Comparison of ENCODE assay signal across 11 cellular contexts in the genomic region with DNA sequence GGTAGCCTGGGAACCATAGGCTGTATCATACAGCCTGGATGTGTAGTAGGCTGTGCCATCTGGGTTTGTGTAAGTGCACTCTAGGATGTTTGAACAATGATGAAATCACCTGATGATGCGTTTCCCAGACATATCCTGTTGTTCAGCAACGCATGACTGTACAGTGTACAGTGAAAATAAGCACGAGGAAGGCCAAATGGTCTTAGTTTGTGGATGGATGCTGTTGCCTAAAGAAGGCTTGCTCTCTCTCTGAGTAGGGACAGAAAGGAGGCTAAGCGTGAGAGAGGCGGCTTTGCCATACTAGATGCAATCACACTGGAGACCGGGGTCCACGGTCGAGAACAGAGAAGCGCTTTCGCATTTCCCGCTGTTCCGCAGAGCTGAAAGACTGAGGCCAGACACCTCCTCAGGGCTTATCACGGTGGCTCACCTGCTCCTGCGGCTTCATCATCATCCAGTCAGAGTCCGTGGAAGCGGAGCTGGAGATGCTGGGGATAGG. TPM values are rescaled to one million over a fixed set of nuclear protein-coding genes. Genes with fewer than 3 reads are reported as not detected.
DNase-seq lines count a peak whose midpoint lies in the region; ATAC-seq and TF ChIP-seq lines count a peak whose summit lies in the region.
"Had no signal": no experiment of that assay in that cellular context is flagged by ENCODE, and none has a peak within 500 bp of the region (broad histone marks: within the 10 kb centered on the region; RNA-seq: fewer than 3 reads in every experiment).

No MANE protein-coding gene starts in this region.

- H3K27ac ChIP-seq in heart right ventricle: peak overlapping the region in 1 of 10 donors; percentile 85
- H3K27ac ChIP-seq in left ventricle myocardium inferior (replicated peaks): no peak overlapping the region
- no peak overlapping the region for H3K27ac ChIP-seq in PC-9
- peak overlapping the region; percentile 61 for H3K27ac ChIP-seq in fibroblast of lung (ENCODE audit: insufficient read depth, low read length)
- H3K27ac ChIP-seq: parathyroid adenoma had no signal

- peaks cover 0 to 19% (median 0%) of the 10 kb centered on the region in 9 donors for H3K4me1 ChIP-seq in heart right ventricle
- H3K4me1 ChIP-seq in left ventricle myocardium inferior: no peaks in the 10 kb centered on the region
- H3K4me1 ChIP-seq in PC-9 (replicated peaks; ENCODE audit: insufficient read depth): peaks cover 6% of the 10 kb centered on the region; the same call in 1 of the 2 replicates
- peaks cover 3% of the 10 kb centered on the region for H3K4me1 ChIP-seq in fibroblast of lung (ENCODE audit: control insufficient read depth, extremely low read depth, insufficient read depth, low read length)
- H3K4me1 ChIP-seq: parathyroid adenoma had no signal

- no peak for TF ChIP-seq CTCF in heart right ventricle (IDR thresholded peaks at IDR 0.05)
- no peak for TF ChIP-seq CTCF in left ventricle myocardium inferior (IDR thresholded peaks at IDR 0.05; ENCODE audit: borderline replicate concordance)
- no peak for TF ChIP-seq CTCF in PC-9 (conservative IDR thresholded peaks at IDR 0.05)
- TF ChIP-seq CTCF in fibroblast of lung (conservative IDR thresholded peaks at IDR 0.05 in 1 of 2, IDR thresholded peaks at IDR 0.05 in 1 of 2; ENCODE audit: low read depth in 1 of 2, low read length in 2 of 2): no peak
- TF ChIP-seq CTCF in type B pancreatic cell (conservative IDR thresholded peaks at IDR 0.05): no peak

- H3K4me3 Mint-ChIP-seq in type B pancreatic cell: no peak overlapping the region
- H3K4me3 Mint-ChIP-seq: stimulated activated effector memory CD8-positive, alpha-beta T cell treated with anti-CD3 and anti-CD28 coated beads, Interleukin-12 subunit alpha, Interleukin-12 subunit beta, amount 100 ng/mL, for 72 hours had no signal

- POLR2A ChIA-PET in PC-9 (lab: Charles Lee; ENCODE audit: unreplicated experiment): no interaction called here

- no peaks in the 10 kb centered on the region for H3K27me3 Mint-ChIP-seq in type B pancreatic cell

- no peaks in the 10 kb centered on the region for H3F3A ChIP-seq in PC-9 (ENCODE audit: insufficient read depth, low read depth)

- H3K9me3 Mint-ChIP-seq in type B pancreatic cell: no peaks in the 10 kb centered on the region
- H3K9me3 Mint-ChIP-seq: stimulated activated effector memory CD8-positive, alpha-beta T cell treated with anti-CD3 and anti-CD28 coated beads, Interleukin-12 subunit alpha, Interleukin-12 subunit beta, amount 100 ng/mL, for 72 hours had no signal

- H3K9me2 ChIP-seq in PC-9 (ENCODE audit: insufficient read depth): no peaks in the 10 kb centered on the region

- H3K9me3 ChIP-seq in heart right ventricle: no peaks in the 10 kb centered on the region
- no peaks in the 10 kb centered on the region for H3K9me3 ChIP-seq in left ventricle myocardium inferior (replicated peaks)
- no peaks in the 10 kb centered on the region for H3K9me3 ChIP-seq in PC-9 (ENCODE audit: insufficient read depth, low read depth)
- no peaks in the 10 kb centered on the region for H3K9me3 ChIP-seq in fibroblast of lung (ENCODE audit: control insufficient read depth, insufficient read depth, low read depth, low read length)

- peaks cover 6% of the 10 kb centered on the region for H3K4me1 Mint-ChIP-seq in type B pancreatic cell (ENCODE audit: unreplicated experiment)
- H3K4me1 Mint-ChIP-seq: stimulated activated effector memory CD8-positive, alpha-beta T cell treated with anti-CD3 and anti-CD28 coated beads, Interleukin-12 subunit alpha, Interleukin-12 subunit beta, amount 100 ng/mL, for 72 hours had no signal

- H3K27me3 ChIP-seq in heart right ventricle: no peaks in the 10 kb centered on the region
- peaks cover 5% of the 10 kb centered on the region for H3K27me3 ChIP-seq in left ventricle myocardium inferior (ENCODE audit: low read depth)
- H3K27me3 ChIP-seq in PC-9 (ENCODE audit: insufficient read depth, low read depth): no peaks in the 10 kb centered on the region
- H3K27me3 ChIP-seq in fibroblast of lung (ENCODE audit: control insufficient read depth, insufficient read depth, low read length): no peaks in the 10 kb centered on the region

- DNase-seq in heart right ventricle (peak in 1 of 2 donors; percentile 4), left ventricle myocardium inferior (no peak), PC-9 (peak in 1 of 2 experiments; percentile 70), fibroblast of lung (ENCODE audit: low read depth in 2 of 2) (peak; percentile 87 to 90), type B pancreatic cell (ENCODE audit: extremely low spot score, unreplicated experiment) (no peak), T1000 (lab: John Stamatoyannopoulos, UW) (no peak)
- DNase-seq in stimulated activated naive CD4-positive, alpha-beta T cell (lab: John Stamatoyannopoulos, UW): no peak
- DNase-seq: foreskin melanocyte had no signal

- ATAC-seq in heart right ventricle: peak in 6 of 8 donors; percentile 47 to 81 (median 66)
- no peak for ATAC-seq in GM19455 (IDR thresholded peaks at IDR 0.05; ENCODE audit: unreplicated experiment)
- ATAC-seq: stimulated activated effector memory CD8-positive, alpha-beta T cell treated with anti-CD3 and anti-CD28 coated beads, Interleukin-12 subunit alpha, Interleukin-12 subunit beta, amount 100 ng/mL, for 72 hours had no signal

- no peak overlapping the region for H3K4me3 ChIP-seq in heart right ventricle
- no peak overlapping the region for H3K4me3 ChIP-seq in left ventricle myocardium inferior
- no peak overlapping the region for H3K4me3 ChIP-seq in PC-9
- no peak overlapping the region for H3K4me3 ChIP-seq in fibroblast of lung (replicated peaks in 1 of 4; ENCODE audit: control extremely low read depth in 1 of 4, insufficient read depth in 1 of 4, low read depth in 3 of 4, low read length in 4 of 4)

- H4K20me1 ChIP-seq in PC-9 (ENCODE audit: insufficient read depth) (no peaks in the 10 kb centered on the region), fibroblast of lung (ENCODE audit: control insufficient read depth, extremely low read depth, insufficient read depth, low read length) (no peaks in the 10 kb centered on the region)

- no peaks in the 10 kb centered on the region for H3K79me2 ChIP-seq in PC-9 (ENCODE audit: low read depth)
- no peaks in the 10 kb centered on the region for H3K79me2 ChIP-seq in fibroblast of lung (ENCODE audit: control insufficient read depth, insufficient read depth, low read length)
- H3K79me2 ChIP-seq: parathyroid adenoma had no signal

- H3K36me3 ChIP-seq in heart right ventricle (no peaks in the 10 kb centered on the region), left ventricle myocardium inferior (no peaks in the 10 kb centered on the region), PC-9 (ENCODE audit: low read depth) (no peaks in the 10 kb centered on the region), fibroblast of lung (ENCODE audit: control insufficient read depth, insufficient read depth, low read length) (no peaks in the 10 kb centered on the region)

- H2AFZ ChIP-seq in PC-9 (peak overlapping the region; percentile 23; the same call in 1 of the 2 replicates), fibroblast of lung (ENCODE audit: low read length) (peak overlapping the region; percentile 19)
- H2AFZ ChIP-seq: parathyroid adenoma had no signal

- 72 to 83% methylated on average over 16 of the region's 16 CpGs for WGBS in heart right ventricle, 2 donors

- intact Hi-C loops in heart right ventricle (cut with DNase I) (no loop called here), left ventricle myocardium inferior (cut with micrococcal nuclease) (no loop called here), PC-9 (cut with micrococcal nuclease; ENCODE audit: unreplicated experiment) (no loop called here)

- peak overlapping the region; percentile 70 for H3K27ac Mint-ChIP-seq in type B pancreatic cell
- H3K27ac Mint-ChIP-seq: stimulated activated effector memory CD8-positive, alpha-beta T cell treated with anti-CD3 and anti-CD28 coated beads, Interleukin-12 subunit alpha, Interleukin-12 subunit beta, amount 100 ng/mL, for 72 hours had no signal

- no peaks in the 10 kb centered on the region for H3K36me3 Mint-ChIP-seq in type B pancreatic cell
- H3K36me3 Mint-ChIP-seq: stimulated activated effector memory CD8-positive, alpha-beta T cell treated with anti-CD3 and anti-CD28 coated beads, Interleukin-12 subunit alpha, Interleukin-12 subunit beta, amount 100 ng/mL, for 72 hours had no signal

- H3K9ac ChIP-seq in fibroblast of lung (ENCODE audit: insufficient read depth, low read length): no peak overlapping the region
- H3K9ac ChIP-seq: parathyroid adenoma had no signal

- CTCF ChIA-PET in PC-9 (lab: Charles Lee): no interaction called here

- BruUV-seq in PC-9 (replicated peaks; lab: Mats Ljungman, UMichigan): no TSS peak

- no peak overlapping the region for H3K4me2 ChIP-seq in PC-9
- H3K4me2 ChIP-seq in fibroblast of lung (ENCODE audit: extremely low read depth, insufficient read depth, low read length): no peak overlapping the region

RNA-seq across cellular contexts. Expression of a gene that starts 27.6 kb away (rescaled TPM):
- 100 to 1,000 TPM; 265 to 414 (median 309) TPM for total RNA-seq in heart right ventricle
- 100 to 1,000 TPM; 115 to 142 TPM for polyA plus RNA-seq in heart right ventricle
- total RNA-seq in left ventricle myocardium inferior: 325 TPM
- total RNA-seq in PC-9 (2021): 306 and 350 TPM in 2 replicates
- 415 and 508 TPM in 2 replicates for total RNA-seq in fibroblast of lung
- polyA plus RNA-seq in fibroblast of lung: 409 and 559 TPM in 2 replicates
- 322 and 428 TPM in 2 replicates for polyA plus RNA-seq in fibroblast of lung (2012)
- polyA minus RNA-seq in fibroblast of lung (ENCODE audit: low replicate concordance): 119 and 178 TPM in 2 replicates
- 207 and 254 TPM in 2 replicates for total RNA-seq in type B pancreatic cell (ENCODE audit: low replicate concordance)

RNA-seq across cellular contexts. Expression of a gene that starts 39.5 kb away (rescaled TPM):
- total RNA-seq in heart right ventricle (1 to 10 TPM; 2.9 to 5.4 (median 3.7) TPM), left ventricle myocardium inferior (5.4 TPM), PC-9 (2021) (10.3 and 14.6 TPM in 2 replicates), fibroblast of lung (2.5 and 3.3 TPM in 2 replicates), type B pancreatic cell (ENCODE audit: low replicate concordance) (13.2 and 13.4 TPM in 2 replicates)
- polyA plus RNA-seq in heart right ventricle (1 to 10 TPM in 1 of 2 donors, under 1 TPM in 1; 0.75 to 3.1 TPM), fibroblast of lung (2.9 and 3.7 TPM in 2 replicates)
- 2.3 and 2.5 TPM in 2 replicates for polyA plus RNA-seq in fibroblast of lung (2012)
- 41.0 and 61.6 TPM in 2 replicates for polyA minus RNA-seq in fibroblast of lung (ENCODE audit: low replicate concordance)

Comparison
In these comparisons a context has a peak if more than half of its experiments do, and no peak if none do; other contexts are left out.
1. DNase-seq: peak in fibroblast of lung (2 of 2); none in left ventricle myocardium inferior (single experiment), type B pancreatic cell (single experiment), stimulated activated naive CD4-positive, alpha-beta T cell (0 of 6) and T1000 (single experiment).